ENCODE assay signal across 19 cellular contexts in the genomic region with DNA sequence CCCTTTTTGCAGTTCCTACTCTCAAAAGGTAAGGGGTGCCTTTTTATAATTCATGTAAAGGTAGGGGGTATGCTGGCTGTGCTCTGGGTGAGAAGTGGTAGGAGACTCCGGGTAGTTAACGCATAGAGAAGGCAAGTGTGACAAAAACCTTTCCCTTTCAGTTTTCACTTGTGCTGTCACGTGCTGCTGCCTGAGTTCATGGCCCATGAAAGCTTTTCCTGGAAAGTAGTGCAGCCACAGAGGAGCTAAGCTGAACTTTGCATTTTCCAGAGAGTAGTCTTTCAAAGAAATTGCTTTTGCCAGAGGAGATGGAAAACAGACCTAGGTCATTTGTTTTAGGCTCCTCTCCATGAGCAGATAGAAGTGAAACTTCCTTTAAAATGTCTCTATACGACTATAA. TPM values are rescaled to one million over a fixed set of nuclear protein-coding genes. Genes with fewer than 3 reads are reported as not detected.
A peak's percentile ranks its signal among the peaks of the same experiment; 100 is the strongest.
DNase-seq lines count a peak whose midpoint lies in the region; ATAC-seq, FAIRE-seq and TF ChIP-seq lines count a peak whose summit lies in the region.
"Had no signal": no experiment of that assay in that cellular context is flagged by ENCODE, and none has a peak within 500 bp of the region (broad histone marks: within the 10 kb centered on the region; RNA-seq: fewer than 3 reads in every experiment).

No MANE protein-coding gene starts in this region.

- H3K4me2 ChIP-seq in BLaER1 (peak overlapping the region; percentile 17; the same call in 1 of the 2 replicates), GM12878 (ENCODE audit: control insufficient read depth, insufficient read depth) (no peak overlapping the region)
- H3K4me2 ChIP-seq: A549 had no signal

- H3K9me3 ChIP-seq in BLaER1 (peaks cover 6% of the 10 kb centered on the region; the same call in 1 of the 2 replicates), GM12878 (replicated peaks; ENCODE audit: control insufficient read depth, insufficient read depth, low read length) (no peaks in the 10 kb centered on the region), right lobe of liver (no peaks in the 10 kb centered on the region), stomach smooth muscle (ENCODE audit: control insufficient read depth in 2 of 2, low read length in 2 of 2) (peaks cover 0 to 3% of the 10 kb centered on the region in 2 donors), stomach (peaks cover 0 to 9% (median 8%) of the 10 kb centered on the region in 4 donors)
- H3K9me3 ChIP-seq: A549, HAP-1 had no signal

- CTCF ChIA-PET in GM12878 (lab: Yijun Ruan, JAX), result no interaction called here

- no peak for TF ChIP-seq POLR2A in GM12878 (IDR thresholded peaks at IDR 0.05; ENCODE audit: low read depth, low read length)
- no peak for TF ChIP-seq POLR2A in right lobe of liver (IDR thresholded peaks at IDR 0.05)
- no peak for TF ChIP-seq POLR2A in stomach (IDR thresholded peaks at IDR 0.05)

- SMC1A ChIA-PET in GM12878 (lab: Charles Lee; ENCODE audit: uncharacterized antibody, unreplicated experiment), result interaction anchor here (1.0 kb wide), 1 partner anchor 15 kb away, joined by 3 read pairs; no protein-coding TSS in a partner anchor

- POLR2A ChIA-PET in GM12878 (lab: Charles Lee), result no interaction called here

- BruUV-seq in GM12878 (replicated peaks; lab: Mats Ljungman, UMichigan), result no TSS peak

- TF ChIP-seq CTCF in GM12878 (IDR thresholded peaks at IDR 0.05 in 2 of 3, conservative IDR thresholded peaks at IDR 0.05 in 1 of 3; ENCODE audit: control insufficient read depth in 2 of 3, extremely low read depth in 1 of 3, insufficient read depth in 1 of 3, low read depth in 3 of 3, low read length in 3 of 3) (no peak), right lobe of liver (IDR thresholded peaks at IDR 0.05) (no peak), stomach (IDR thresholded peaks at IDR 0.05) (no peak)

- in situ Hi-C loops in GM12878 (cut with MboI), result no loop called here

- intact Hi-C loops in GM12878 (cut with micrococcal nuclease; ENCODE audit: unreplicated experiment), result no loop called here
- intact Hi-C loops in right lobe of liver (cut with DNase I), result no loop called here
- intact Hi-C loops in stomach (cut with DNase I; ENCODE audit: low total_unique reads), result no loop called here

- H4K20me1 ChIP-seq in BLaER1 (no peaks in the 10 kb centered on the region), GM12878 (ENCODE audit: control insufficient read depth, insufficient read depth) (no peaks in the 10 kb centered on the region)

- TF ChIP-seq RAD21 in GM12878 (IDR thresholded peaks at IDR 0.05; ENCODE audit: insufficient read depth, low read depth, low read length), result no peak

- H3K9ac ChIP-seq in BLaER1 (no peak overlapping the region), GM12878 (ENCODE audit: control insufficient read depth, insufficient read depth, low read length) (no peak overlapping the region), stomach smooth muscle (ENCODE audit: low read length in 2 of 2) (no peak overlapping the region)
- H3K9ac ChIP-seq: GM23248 had no signal

- RAD21 ChIA-PET in GM12878 (lab: Charles Lee; ENCODE audit: unreplicated experiment), result no interaction called here

- peaks cover 7% of the 10 kb centered on the region; the same call in 1 of the 2 replicates for H3K4me1 ChIP-seq in BLaER1
- no peaks in the 10 kb centered on the region for H3K4me1 ChIP-seq in GM12878 (ENCODE audit: control insufficient read depth, insufficient read depth, low read length)
- no peaks in the 10 kb centered on the region for H3K4me1 ChIP-seq in right lobe of liver
- H3K4me1 ChIP-seq in stomach smooth muscle (ENCODE audit: control insufficient read depth, insufficient read depth, low read length), result peaks cover 4% of the 10 kb centered on the region
- H3K4me1 ChIP-seq in stomach, result no peaks in the 10 kb centered on the region
- H3K4me1 ChIP-seq: A549, HAP-1 had no signal

- no peaks in the 10 kb centered on the region for H3K36me3 ChIP-seq in BLaER1
- no peaks in the 10 kb centered on the region for H3K36me3 ChIP-seq in GM12878 (ENCODE audit: control insufficient read depth in 2 of 2, insufficient read depth in 2 of 2, low read length in 1 of 2)
- H3K36me3 ChIP-seq in right lobe of liver, result no peaks in the 10 kb centered on the region
- no peaks in the 10 kb centered on the region for H3K36me3 ChIP-seq in stomach smooth muscle (ENCODE audit: control insufficient read depth in 2 of 2, insufficient read depth in 2 of 2, low read length in 2 of 2)
- no peaks in the 10 kb centered on the region for H3K36me3 ChIP-seq in stomach
- H3K36me3 ChIP-seq: HAP-1 had no signal

- H3K79me2 ChIP-seq in GM12878 (ENCODE audit: control insufficient read depth, insufficient read depth, low read length), result no peaks in the 10 kb centered on the region

- ATAC-seq in GM12878, result no peak
- ATAC-seq in right lobe of liver, result peak; percentile 36 to 93 (median 38)
- ATAC-seq: A549 had no signal

- TF ChIP-seq EP300 in GM12878 (IDR thresholded peaks at IDR 0.05; ENCODE audit: borderline replicate concordance in 1 of 2, control insufficient read depth in 1 of 2, low read depth in 2 of 2, low read length in 2 of 2) (no peak), stomach (IDR thresholded peaks at IDR 0.05) (no peak)

- no peak for FAIRE-seq in GM12878 (lab: Jason Lieb, UNC)
- FAIRE-seq: A549, GM19239 had no signal

- no peak for DNase-seq in GM12878 (ENCODE audit: low read depth, low spot score)
- DNase-seq in right lobe of liver, result peak in 1 of 3 donors; percentile 53
- no peak for DNase-seq in NCI-H69 (lab: John Stamatoyannopoulos, UW)
- DNase-seq in DMS53 treated with DMSO at 0.1 percent for 48 hours (lab: John Stamatoyannopoulos, UW; ENCODE audit: unreplicated experiment), result no peak
- DNase-seq in stomach, result no peak
- DNase-seq: AML-193; CD4-positive, alpha-beta memory T cell; DMS153; DMS79 treated with DMSO at 0.1 percent for 48 hours; GF-D8; GM23248 had no signal

- no peak overlapping the region for H3K4me3 ChIP-seq in BLaER1
- no peak overlapping the region for H3K4me3 ChIP-seq in GM12878
- H3K4me3 ChIP-seq in right lobe of liver, result peak overlapping the region in 1 of 3 donors; percentile 9
- peak overlapping the region; percentile 29 to 37 for H3K4me3 ChIP-seq in stomach smooth muscle (ENCODE audit: low read length in 2 of 2)
- H3K4me3 ChIP-seq in stomach, result no peak overlapping the region
- H3K4me3 ChIP-seq: A549, GM23248, HAP-1 had no signal

- WGBS in GM12878 (ENCODE audit: insufficient coverage, insufficient replicate concordance, low lambda C conversion rate, missing lambda C conversion rate), result 0% methylated on average over 4 of the region's 4 CpGs
- WGBS in right lobe of liver (ENCODE audit: insufficient coverage, low coverage, low lambda C conversion rate, missing lambda C conversion rate), result 25% methylated on average over 4 of the region's 4 CpGs
- 27 to 47% (median 42%) methylated on average over 4 of the region's 4 CpGs for WGBS in stomach, 5 donors

- H2AFZ ChIP-seq in GM12878 (ENCODE audit: control insufficient read depth, low read depth, low read length), result no peak overlapping the region
- H2AFZ ChIP-seq: GM23248 had no signal

- H3K27me3 ChIP-seq in BLaER1 (no peaks in the 10 kb centered on the region), GM12878 (replicated peaks in 1 of 2; ENCODE audit: control insufficient read depth in 2 of 2, insufficient read depth in 2 of 2, low read length in 1 of 2) (no peaks in the 10 kb centered on the region), right lobe of liver (no peaks in the 10 kb centered on the region), stomach smooth muscle (ENCODE audit: control insufficient read depth in 1 of 2, insufficient read depth in 2 of 2, low read length in 2 of 2) (no peaks in the 10 kb centered on the region), stomach (no peaks in the 10 kb centered on the region)

- no peak overlapping the region for H3K27ac ChIP-seq in BLaER1
- no peak overlapping the region for H3K27ac ChIP-seq in GM12878 (ENCODE audit: control insufficient read depth, insufficient read depth)
- no peak overlapping the region for H3K27ac ChIP-seq in right lobe of liver
- H3K27ac ChIP-seq in stomach smooth muscle (ENCODE audit: low read length), result no peak overlapping the region
- no peak overlapping the region for H3K27ac ChIP-seq in stomach
- H3K27ac ChIP-seq: 22Rv1, A549, GM23248 had no signal

RNA-seq across cellular contexts. Expression of a gene that starts 44.6 kb away (rescaled TPM):
- 4.4 and 4.9 TPM in 2 replicates for total RNA-seq in GM12878 (2013; cell fraction: nucleolus; rRNA removed)
- total RNA-seq in GM12878 (2014; rRNA removed) (0.56 and 0.60 TPM in 2 replicates), GM12878 (2014; rRNA removed; fragmentation: Illumina TruSeq; extraction: Trizol) (0.54 and 0.60 TPM in 2 replicates), GM12878 (2021) (0.33 and 0.51 TPM in 2 replicates), right lobe of liver (under 1 TPM; 0.07 to 0.89 (median 0.24) TPM), stomach (1 to 10 TPM in 1 of 5 donors, not detected in 4; 4.4 TPM)
- polyA plus RNA-seq in GM12878 (2011; ENCODE audit: low read depth), result not detected
- polyA plus RNA-seq in GM12878 (2011; rRNA removed) (0.31 and 0.33 TPM in 2 replicates), GM12878 (2014; fragmentation: Illumina TruSeq; extraction: Trizol) (0.25 and 0.32 TPM in 2 replicates), GM12878 (2014; fragmentation: Nextera tagmentation; extraction: Ambion mirVana) (under 1 TPM; 0.03 to 0.07 TPM), GM12878 (2014; rRNA removed) (0.15 and 0.35 TPM in 2 replicates), GM12878 (2016; fragmentation: Nextera tagmentation; extraction: Ambion mirVana) (under 1 TPM; 0.05 to 0.19 TPM), stomach (under 1 TPM in 1 of 3 donors, not detected in 2; 0.05 TPM)
- polyA plus RNA-seq in GM12878 (2011; cell fraction: cytosol; rRNA removed), result 0.10 and 0.17 TPM in 2 replicates
- 0.28 TPM in 2 replicates for polyA plus RNA-seq in GM12878 (2011; cell fraction: nucleus; rRNA removed)
- 0.01 TPM in 1 of 2 replicates, not detected in the other for polyA plus RNA-seq in GM12878 (2012)
- polyA minus RNA-seq in GM12878 (2011; rRNA and poly(A)+ RNA removed), result 1.1 and 1.2 TPM in 2 replicates
- not detected in 2 replicates for polyA minus RNA-seq in GM12878 (2011; cell fraction: cytosol; rRNA and poly(A)+ RNA removed)
- polyA minus RNA-seq in GM12878 (2011; cell fraction: nucleus; rRNA and poly(A)+ RNA removed), result 0.97 and 1.5 TPM in 2 replicates
- total RNA-seq: CD4-positive, alpha-beta memory T cell; GM23248; HT-29 had no signal
- polyA plus RNA-seq: A549; CD14-positive monocyte; CD4-positive, alpha-beta memory T cell had no signal

Comparison
In these comparisons a context has a peak if more than half of its experiments do, and no peak if none do; other contexts are left out.
1. H3K4me3 ChIP-seq: peak in stomach smooth muscle (2 of 2); none in BLaER1 (single experiment), GM12878 (single experiment) and stomach (0 of 4).